7 cellular contexts compared by ENCODE assay signal in the genomic region with DNA sequence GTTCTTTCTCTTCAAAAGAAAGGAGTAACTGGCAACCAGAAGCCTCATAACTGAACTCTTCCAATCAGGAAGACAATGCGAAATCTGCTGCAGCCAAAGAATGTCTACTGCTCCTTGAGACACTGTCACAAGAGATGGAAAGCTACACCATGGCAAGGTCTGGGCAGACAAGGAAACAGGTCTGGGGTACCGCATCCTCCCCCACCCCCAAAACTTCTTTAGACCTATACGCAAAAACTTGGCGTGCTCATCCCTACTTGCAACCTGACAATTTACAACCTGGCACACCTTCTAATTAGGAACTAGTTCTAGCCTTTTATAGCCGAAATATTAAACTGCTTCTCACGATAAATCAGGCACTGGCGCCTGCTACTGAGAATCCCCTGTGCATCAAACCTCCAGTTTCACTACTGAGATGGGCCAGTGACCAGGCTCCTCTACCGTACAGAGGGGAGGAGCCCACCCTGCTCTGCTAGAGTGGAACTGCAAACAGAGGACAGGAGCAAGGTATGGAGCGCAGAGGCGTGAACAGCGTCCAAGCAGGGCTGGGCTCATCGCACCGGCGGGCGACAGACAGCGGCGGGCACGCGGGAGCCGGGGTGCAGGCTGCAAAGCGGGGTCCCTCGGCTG. TPM values are rescaled to one million over a fixed set of nuclear protein-coding genes. Genes with fewer than 3 reads are reported as not detected.
DNase-seq lines count a peak whose midpoint lies in the region; ATAC-seq and TF ChIP-seq lines count a peak whose summit lies in the region.

No MANE protein-coding gene starts in this region.

- DNase-seq in GM10248 (ENCODE audit: extremely low spot score): peak; percentile 56
- peak; percentile 15 for DNase-seq in HPDE6-E6E7 (ENCODE audit: extremely low spot score)
- peak; percentile 56 for DNase-seq in SW480 (ENCODE audit: low spot score)
- DNase-seq in naive B cell: no peak
- DNase-seq in NK-92 (lab: John Stamatoyannopoulos, UW; ENCODE audit: unreplicated experiment): no peak

- POLR2A ChIA-PET in GM10248 (lab: Yijun Ruan, JAX): no interaction called here

- no peaks in the 10 kb centered on the region for H3K9me3 Mint-ChIP-seq in naive B cell

- H3K4me3 Mint-ChIP-seq in naive B cell: peak overlapping the region; percentile 91 to 98 (median 94)

- H3K36me3 Mint-ChIP-seq in naive B cell: no peaks in the 10 kb centered on the region

- CTCF ChIA-PET in GM10248 (lab: Yijun Ruan, JAX): interaction anchor here (1.0 kb wide), 1 partner anchor 93 kb away, joined by 3 read pairs; no protein-coding TSS in a partner anchor

- H3K4me1 Mint-ChIP-seq in naive B cell: peaks cover 13 to 34% (median 14%) of the 10 kb centered on the region in 3 donors

- H3K27ac Mint-ChIP-seq in naive B cell: peak overlapping the region; percentile 91 to 97 (median 94)

- H3K27me3 Mint-ChIP-seq in naive B cell: no peaks in the 10 kb centered on the region

- ATAC-seq in GM21515 (IDR thresholded peaks at IDR 0.05; ENCODE audit: unreplicated experiment) (peak; percentile 42), esophagus mucosa (peak; percentile 65), naive B cell (ENCODE audit: low read depth in 2 of 2) (peak; percentile 46 to 56)

- TF ChIP-seq CTCF in GM10248 (IDR thresholded peaks at IDR 0.05; ENCODE audit: control extremely low read depth, extremely low read depth, low read depth, missing control alignments): no peak

RNA-seq across cellular contexts. Expression of gene PLPP1, which starts 0.8 kb away (rescaled TPM):
- total RNA-seq in esophagus mucosa: 16.2 TPM
- 10 to 100 TPM in 1 of 6 donors, 1 to 10 TPM in 5; 4.6 to 10.4 (median 7.2) TPM for polyA plus RNA-seq in naive B cell (ENCODE audit: low read depth in 6 of 6)

Comparison
In these comparisons a context has a peak if more than half of its experiments do, and no peak if none do; other contexts are left out.
1. DNase-seq: peak in GM10248 (single experiment), HPDE6-E6E7 (single experiment) and SW480 (single experiment); none in naive B cell (single experiment) and NK-92 (single experiment).
2. Peak in every context shown above with its lines, with median percentiles within 50 percentile points of each other: ATAC-seq.